Comparison of ENCODE assay signal across 11 cellular contexts in genomic region chr9:132732326-132732725, GRCh38.
"Had no signal": no experiment of that assay in that cellular context is flagged by ENCODE, and none has a peak within 500 bp of the region (broad histone marks: within the 10 kb centered on the region; RNA-seq: fewer than 3 reads in every experiment).

No MANE protein-coding gene starts in this region.

- H3K27ac ChIP-seq: pancreas, tibial artery had no signal

- ATAC-seq: activated CD8-positive, alpha-beta T cell treated with anti-CD3 and anti-CD28 coated beads, Interleukin-2, amount 10 ng/mL, durations not matched to agents 7 days and 5 days; left lobe of liver; pancreas had no signal

- DNase-seq: activated CD4-positive, alpha-beta T cell treated with anti-CD3 and anti-CD28 coated beads for 4 hours; activated CD8-positive, alpha-beta T cell treated with anti-CD3 and anti-CD28 coated beads, Interleukin-2, amount 10 ng/mL, durations not matched to agents 7 days and 5 days; activated naive CD4-positive, alpha-beta T cell treated with anti-CD3 and anti-CD28 coated beads for 36 hours; endodermal cell; erythroblast; glutamatergic neuron; pancreas; small intestine; T-helper 1 cell; tibial artery had no signal

- H3K36me3 ChIP-seq: pancreas, tibial artery had no signal

- H3K4me1 ChIP-seq: pancreas, tibial artery had no signal

- H3K27me3 ChIP-seq: pancreas had no signal

- H3K9me3 ChIP-seq: pancreas, tibial artery had no signal

- H3K4me3 ChIP-seq: pancreas, tibial artery had no signal
